Comparison of ENCODE assay signal across 8 cellular contexts in genomic region chr1:25568090-25568833, GRCh38. TPM values are rescaled to one million over a fixed set of nuclear protein-coding genes. Genes with fewer than 3 reads are reported as not detected.
A peak's percentile ranks its signal among the peaks of the same experiment; 100 is the strongest.
DNase-seq lines count a peak whose midpoint lies in the region; TF ChIP-seq lines count a peak whose summit lies in the region.

No MANE protein-coding gene starts in this region.

- no peaks in the 10 kb centered on the region for H3K36me3 Mint-ChIP-seq in mesothelial cell of epicardium

- H3K4me3 Mint-ChIP-seq in mesothelial cell of epicardium, result no peak overlapping the region

- peak overlapping the region; percentile 35 for H3K27ac Mint-ChIP-seq in mesothelial cell of epicardium

- peaks cover 22 to 70% (median 61%) of the 10 kb centered on the region in 10 experiments for H3K4me1 ChIP-seq in BLaER1 treated with 17β-estradiol and CSF1 and Interleukin-3, amounts not matched to agents 10 nM and 100 nM

- no peak for TF ChIP-seq CTCF in mesothelial cell of epicardium (IDR thresholded peaks at IDR 0.05; ENCODE audit: unreplicated experiment)

- H3K27ac ChIP-seq in BLaER1 treated with 17β-estradiol and CSF1 and Interleukin-3, amounts not matched to agents 10 nM and 100 nM, result no peak overlapping the region

- peaks cover 0 to 14% (median 0%) of the 10 kb centered on the region in 11 experiments; a peak in 3 of 22 replicates for H3K36me3 ChIP-seq in BLaER1 treated with 17β-estradiol and CSF1 and Interleukin-3, amounts not matched to agents 10 nM and 100 nM
- no peaks in the 10 kb centered on the region for H3K36me3 ChIP-seq in MG63

- no peaks in the 10 kb centered on the region for H3K27me3 ChIP-seq in BLaER1 treated with 17β-estradiol and CSF1 and Interleukin-3, amounts not matched to agents 10 nM and 100 nM
- no peaks in the 10 kb centered on the region for H3K27me3 ChIP-seq in MG63

- peak overlapping the region in 3 of 11 experiments; percentile 3 to 31 (median 10); a peak in 3 of 22 replicates for H3K9ac ChIP-seq in BLaER1 treated with 17β-estradiol and CSF1 and Interleukin-3, amounts not matched to agents 10 nM and 100 nM

- no peaks in the 10 kb centered on the region for H3K9me3 ChIP-seq in BLaER1 treated with 17β-estradiol and CSF1 and Interleukin-3, amounts not matched to agents 10 nM and 100 nM (replicated peaks in 1 of 11)
- no peaks in the 10 kb centered on the region for H3K9me3 ChIP-seq in MG63

- DNase-seq in MG63 (peak; percentile 58), cerebellum (ENCODE audit: low spot score) (peak; percentile 90), mesothelial cell of epicardium (ENCODE audit: low spot score in 2 of 2, unreplicated experiment in 2 of 2) (no peak), NOMO-1 treated with DMSO at 0.1 percent for 48 hours (lab: John Stamatoyannopoulos, UW; ENCODE audit: unreplicated experiment) (no peak), NCI-H345 (lab: John Stamatoyannopoulos, UW) (no peak), CD1c-positive myeloid dendritic cell (ENCODE audit: extremely low spot score) (no peak), NCI-H774 (lab: John Stamatoyannopoulos, UW) (no peak)

- H4K20me1 ChIP-seq in BLaER1 treated with 17β-estradiol and CSF1 and Interleukin-3, amounts not matched to agents 10 nM and 100 nM, result peaks cover 0 to 26% (median 0%) of the 10 kb centered on the region in 11 experiments; a peak in 4 of 22 replicates

- H3K4me1 Mint-ChIP-seq in mesothelial cell of epicardium, result peaks cover 45% of the 10 kb centered on the region

- no peak overlapping the region for H3K4me3 ChIP-seq in BLaER1 treated with 17β-estradiol and CSF1 and Interleukin-3, amounts not matched to agents 10 nM and 100 nM
- H3K4me3 ChIP-seq in MG63, result no peak overlapping the region

- H3K4me2 ChIP-seq in BLaER1 treated with 17β-estradiol and CSF1 and Interleukin-3, amounts not matched to agents 10 nM and 100 nM, result peak overlapping the region; percentile 6 to 69 (median 50); a peak in 20 of 22 replicates

- H3K9me3 Mint-ChIP-seq in mesothelial cell of epicardium, result no peaks in the 10 kb centered on the region

- H3K27me3 Mint-ChIP-seq in mesothelial cell of epicardium (ENCODE audit: low read depth), result peaks cover 20% of the 10 kb centered on the region

RNA-seq across cellular contexts. Expression of gene LDLRAP1, which starts 24.9 kb away (rescaled TPM):
- total RNA-seq in MG63 (2014; rRNA removed; shearing (Covaris generic); ENCODE audit: low replicate concordance), result 7.8 and 13.3 TPM in 2 replicates
- total RNA-seq in cerebellum (3.1 TPM), mesothelial cell of epicardium (9.1 to 10.0 TPM (median 9.9 TPM) in 3 replicates)

RNA-seq across cellular contexts. Expression of gene MAN1C1, which starts 48.3 kb away (rescaled TPM):
- 0.26 TPM in 1 of 2 replicates, not detected in the other for total RNA-seq in MG63 (2014; rRNA removed; shearing (Covaris generic); ENCODE audit: low replicate concordance)
- total RNA-seq in cerebellum (14.7 TPM), mesothelial cell of epicardium (2.9 to 3.2 TPM (median 2.9 TPM) in 3 replicates)

Comparison
In these comparisons a context has a peak if more than half of its experiments do, and no peak if none do; other contexts are left out.
1. DNase-seq: peak in MG63 (single experiment) and cerebellum (single experiment); none in mesothelial cell of epicardium (0 of 2), NOMO-1 treated with DMSO at 0.1 percent for 48 hours (single experiment), NCI-H345 (single experiment), CD1c-positive myeloid dendritic cell (single experiment) and NCI-H774 (single experiment).